Comparison of ENCODE assay signal across 2 cellular contexts in the genomic region with DNA sequence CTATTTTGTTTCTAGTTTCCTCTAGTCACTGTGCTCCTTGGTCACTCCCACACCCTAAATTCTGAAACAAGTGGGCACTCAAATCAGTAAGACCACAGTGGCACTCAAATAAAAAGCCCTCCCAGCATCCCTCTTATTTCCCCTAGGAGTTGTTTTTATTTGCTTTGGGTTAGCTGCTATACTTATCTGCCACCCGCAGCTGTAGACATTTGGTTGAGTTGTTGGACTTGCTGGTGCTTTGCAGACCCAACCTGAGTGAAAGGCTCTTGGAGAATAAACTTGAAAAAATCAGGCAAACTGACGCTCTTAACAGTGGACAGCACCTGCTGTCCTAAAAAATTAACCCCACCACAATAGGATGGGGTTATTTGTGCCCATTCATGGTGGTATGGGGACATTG.
TF ChIP-seq lines count a peak whose summit lies in the region.

No MANE protein-coding gene starts in this region.

TF ChIP-seq in GM23338, 12 proteins besides CTCF, POLR2A, EP300 and RAD21:
- TF ChIP-seq STAT1 (IDR thresholded peaks at IDR 0.05; ENCODE audit: unreplicated experiment) (no peak), POLR2AphosphoS5 (IDR thresholded peaks at IDR 0.05; ENCODE audit: low read depth) (no peak), NANOG (IDR thresholded peaks at IDR 0.05; ENCODE audit: borderline replicate concordance) (no peak), CREB1 (CRISPR knock-in tag; IDR thresholded peaks at IDR 0.05; ENCODE audit: low read depth) (no peak), JUNB (IDR thresholded peaks at IDR 0.05; ENCODE audit: unreplicated experiment) (no peak), EZH2 (IDR thresholded peaks at IDR 0.05; ENCODE audit: low read depth, unreplicated experiment) (no peak), ZNF114 (CRISPR knock-in tag; IDR thresholded peaks at IDR 0.05) (no peak), ZNF331 (CRISPR knock-in tag; IDR thresholded peaks at IDR 0.05; ENCODE audit: low read depth) (no peak), EZH2phosphoT487 (IDR thresholded peaks at IDR 0.05; ENCODE audit: unreplicated experiment) (no peak)
- TF ChIP-seq, protein P1, sequence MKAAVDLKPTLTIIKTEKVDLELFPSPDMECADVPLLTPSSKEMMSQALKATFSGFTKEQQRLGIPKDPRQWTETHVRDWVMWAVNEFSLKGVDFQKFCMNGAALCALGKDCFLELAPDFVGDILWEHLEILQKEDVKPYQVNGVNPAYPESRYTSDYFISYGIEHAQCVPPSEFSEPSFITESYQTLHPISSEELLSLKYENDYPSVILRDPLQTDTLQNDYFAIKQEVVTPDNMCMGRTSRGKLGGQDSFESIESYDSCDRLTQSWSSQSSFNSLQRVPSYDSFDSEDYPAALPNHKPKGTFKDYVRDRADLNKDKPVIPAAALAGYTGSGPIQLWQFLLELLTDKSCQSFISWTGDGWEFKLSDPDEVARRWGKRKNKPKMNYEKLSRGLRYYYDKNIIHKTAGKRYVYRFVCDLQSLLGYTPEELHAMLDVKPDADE (IDR thresholded peaks at IDR 0.05) = no peak
- TF ChIP-seq, protein P2, sequence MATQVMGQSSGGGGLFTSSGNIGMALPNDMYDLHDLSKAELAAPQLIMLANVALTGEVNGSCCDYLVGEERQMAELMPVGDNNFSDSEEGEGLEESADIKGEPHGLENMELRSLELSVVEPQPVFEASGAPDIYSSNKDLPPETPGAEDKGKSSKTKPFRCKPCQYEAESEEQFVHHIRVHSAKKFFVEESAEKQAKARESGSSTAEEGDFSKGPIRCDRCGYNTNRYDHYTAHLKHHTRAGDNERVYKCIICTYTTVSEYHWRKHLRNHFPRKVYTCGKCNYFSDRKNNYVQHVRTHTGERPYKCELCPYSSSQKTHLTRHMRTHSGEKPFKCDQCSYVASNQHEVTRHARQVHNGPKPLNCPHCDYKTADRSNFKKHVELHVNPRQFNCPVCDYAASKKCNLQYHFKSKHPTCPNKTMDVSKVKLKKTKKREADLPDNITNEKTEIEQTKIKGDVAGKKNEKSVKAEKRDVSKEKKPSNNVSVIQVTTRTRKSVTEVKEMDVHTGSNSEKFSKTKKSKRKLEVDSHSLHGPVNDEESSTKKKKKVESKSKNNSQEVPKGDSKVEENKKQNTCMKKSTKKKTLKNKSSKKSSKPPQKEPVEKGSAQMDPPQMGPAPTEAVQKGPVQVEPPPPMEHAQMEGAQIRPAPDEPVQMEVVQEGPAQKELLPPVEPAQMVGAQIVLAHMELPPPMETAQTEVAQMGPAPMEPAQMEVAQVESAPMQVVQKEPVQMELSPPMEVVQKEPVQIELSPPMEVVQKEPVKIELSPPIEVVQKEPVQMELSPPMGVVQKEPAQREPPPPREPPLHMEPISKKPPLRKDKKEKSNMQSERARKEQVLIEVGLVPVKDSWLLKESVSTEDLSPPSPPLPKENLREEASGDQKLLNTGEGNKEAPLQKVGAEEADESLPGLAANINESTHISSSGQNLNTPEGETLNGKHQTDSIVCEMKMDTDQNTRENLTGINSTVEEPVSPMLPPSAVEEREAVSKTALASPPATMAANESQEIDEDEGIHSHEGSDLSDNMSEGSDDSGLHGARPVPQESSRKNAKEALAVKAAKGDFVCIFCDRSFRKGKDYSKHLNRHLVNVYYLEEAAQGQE (IDR thresholded peaks at IDR 0.05; ENCODE audit: unreplicated experiment) = no peak

TF ChIP-seq in H1, 55 proteins besides CTCF, POLR2A, EP300 and RAD21:
- TF ChIP-seq, protein P3, sequence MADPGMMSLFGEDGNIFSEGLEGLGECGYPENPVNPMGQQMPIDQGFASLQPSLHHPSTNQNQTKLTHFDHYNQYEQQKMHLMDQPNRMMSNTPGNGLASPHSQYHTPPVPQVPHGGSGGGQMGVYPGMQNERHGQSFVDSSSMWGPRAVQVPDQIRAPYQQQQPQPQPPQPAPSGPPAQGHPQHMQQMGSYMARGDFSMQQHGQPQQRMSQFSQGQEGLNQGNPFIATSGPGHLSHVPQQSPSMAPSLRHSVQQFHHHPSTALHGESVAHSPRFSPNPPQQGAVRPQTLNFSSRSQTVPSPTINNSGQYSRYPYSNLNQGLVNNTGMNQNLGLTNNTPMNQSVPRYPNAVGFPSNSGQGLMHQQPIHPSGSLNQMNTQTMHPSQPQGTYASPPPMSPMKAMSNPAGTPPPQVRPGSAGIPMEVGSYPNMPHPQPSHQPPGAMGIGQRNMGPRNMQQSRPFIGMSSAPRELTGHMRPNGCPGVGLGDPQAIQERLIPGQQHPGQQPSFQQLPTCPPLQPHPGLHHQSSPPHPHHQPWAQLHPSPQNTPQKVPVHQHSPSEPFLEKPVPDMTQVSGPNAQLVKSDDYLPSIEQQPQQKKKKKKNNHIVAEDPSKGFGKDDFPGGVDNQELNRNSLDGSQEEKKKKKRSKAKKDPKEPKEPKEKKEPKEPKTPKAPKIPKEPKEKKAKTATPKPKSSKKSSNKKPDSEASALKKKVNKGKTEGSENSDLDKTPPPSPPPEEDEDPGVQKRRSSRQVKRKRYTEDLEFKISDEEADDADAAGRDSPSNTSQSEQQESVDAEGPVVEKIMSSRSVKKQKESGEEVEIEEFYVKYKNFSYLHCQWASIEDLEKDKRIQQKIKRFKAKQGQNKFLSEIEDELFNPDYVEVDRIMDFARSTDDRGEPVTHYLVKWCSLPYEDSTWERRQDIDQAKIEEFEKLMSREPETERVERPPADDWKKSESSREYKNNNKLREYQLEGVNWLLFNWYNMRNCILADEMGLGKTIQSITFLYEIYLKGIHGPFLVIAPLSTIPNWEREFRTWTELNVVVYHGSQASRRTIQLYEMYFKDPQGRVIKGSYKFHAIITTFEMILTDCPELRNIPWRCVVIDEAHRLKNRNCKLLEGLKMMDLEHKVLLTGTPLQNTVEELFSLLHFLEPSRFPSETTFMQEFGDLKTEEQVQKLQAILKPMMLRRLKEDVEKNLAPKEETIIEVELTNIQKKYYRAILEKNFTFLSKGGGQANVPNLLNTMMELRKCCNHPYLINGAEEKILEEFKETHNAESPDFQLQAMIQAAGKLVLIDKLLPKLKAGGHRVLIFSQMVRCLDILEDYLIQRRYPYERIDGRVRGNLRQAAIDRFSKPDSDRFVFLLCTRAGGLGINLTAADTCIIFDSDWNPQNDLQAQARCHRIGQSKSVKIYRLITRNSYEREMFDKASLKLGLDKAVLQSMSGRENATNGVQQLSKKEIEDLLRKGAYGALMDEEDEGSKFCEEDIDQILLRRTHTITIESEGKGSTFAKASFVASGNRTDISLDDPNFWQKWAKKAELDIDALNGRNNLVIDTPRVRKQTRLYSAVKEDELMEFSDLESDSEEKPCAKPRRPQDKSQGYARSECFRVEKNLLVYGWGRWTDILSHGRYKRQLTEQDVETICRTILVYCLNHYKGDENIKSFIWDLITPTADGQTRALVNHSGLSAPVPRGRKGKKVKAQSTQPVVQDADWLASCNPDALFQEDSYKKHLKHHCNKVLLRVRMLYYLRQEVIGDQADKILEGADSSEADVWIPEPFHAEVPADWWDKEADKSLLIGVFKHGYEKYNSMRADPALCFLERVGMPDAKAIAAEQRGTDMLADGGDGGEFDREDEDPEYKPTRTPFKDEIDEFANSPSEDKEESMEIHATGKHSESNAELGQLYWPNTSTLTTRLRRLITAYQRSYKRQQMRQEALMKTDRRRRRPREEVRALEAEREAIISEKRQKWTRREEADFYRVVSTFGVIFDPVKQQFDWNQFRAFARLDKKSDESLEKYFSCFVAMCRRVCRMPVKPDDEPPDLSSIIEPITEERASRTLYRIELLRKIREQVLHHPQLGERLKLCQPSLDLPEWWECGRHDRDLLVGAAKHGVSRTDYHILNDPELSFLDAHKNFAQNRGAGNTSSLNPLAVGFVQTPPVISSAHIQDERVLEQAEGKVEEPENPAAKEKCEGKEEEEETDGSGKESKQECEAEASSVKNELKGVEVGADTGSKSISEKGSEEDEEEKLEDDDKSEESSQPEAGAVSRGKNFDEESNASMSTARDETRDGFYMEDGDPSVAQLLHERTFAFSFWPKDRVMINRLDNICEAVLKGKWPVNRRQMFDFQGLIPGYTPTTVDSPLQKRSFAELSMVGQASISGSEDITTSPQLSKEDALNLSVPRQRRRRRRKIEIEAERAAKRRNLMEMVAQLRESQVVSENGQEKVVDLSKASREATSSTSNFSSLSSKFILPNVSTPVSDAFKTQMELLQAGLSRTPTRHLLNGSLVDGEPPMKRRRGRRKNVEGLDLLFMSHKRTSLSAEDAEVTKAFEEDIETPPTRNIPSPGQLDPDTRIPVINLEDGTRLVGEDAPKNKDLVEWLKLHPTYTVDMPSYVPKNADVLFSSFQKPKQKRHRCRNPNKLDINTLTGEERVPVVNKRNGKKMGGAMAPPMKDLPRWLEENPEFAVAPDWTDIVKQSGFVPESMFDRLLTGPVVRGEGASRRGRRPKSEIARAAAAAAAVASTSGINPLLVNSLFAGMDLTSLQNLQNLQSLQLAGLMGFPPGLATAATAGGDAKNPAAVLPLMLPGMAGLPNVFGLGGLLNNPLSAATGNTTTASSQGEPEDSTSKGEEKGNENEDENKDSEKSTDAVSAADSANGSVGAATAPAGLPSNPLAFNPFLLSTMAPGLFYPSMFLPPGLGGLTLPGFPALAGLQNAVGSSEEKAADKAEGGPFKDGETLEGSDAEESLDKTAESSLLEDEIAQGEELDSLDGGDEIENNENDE (IDR thresholded peaks at IDR 0.05; ENCODE audit: insufficient replicate concordance, low read length) = no peak
- TF ChIP-seq RFX5 (IDR thresholded peaks at IDR 0.05; ENCODE audit: borderline replicate concordance, low read depth, low read length) = no peak
- no peak for TF ChIP-seq GTF2F1 (IDR thresholded peaks at IDR 0.05; ENCODE audit: borderline replicate concordance, low read depth, low read length)
- no peak for TF ChIP-seq RXRA (IDR thresholded peaks at IDR 0.05; ENCODE audit: insufficient read depth, low read depth, low read length)
- TF ChIP-seq CHD1 (IDR thresholded peaks at IDR 0.05; ENCODE audit: low read depth, low read length) = no peak
